Comparison of ENCODE assay signal across 28 cellular contexts in the genomic region with DNA sequence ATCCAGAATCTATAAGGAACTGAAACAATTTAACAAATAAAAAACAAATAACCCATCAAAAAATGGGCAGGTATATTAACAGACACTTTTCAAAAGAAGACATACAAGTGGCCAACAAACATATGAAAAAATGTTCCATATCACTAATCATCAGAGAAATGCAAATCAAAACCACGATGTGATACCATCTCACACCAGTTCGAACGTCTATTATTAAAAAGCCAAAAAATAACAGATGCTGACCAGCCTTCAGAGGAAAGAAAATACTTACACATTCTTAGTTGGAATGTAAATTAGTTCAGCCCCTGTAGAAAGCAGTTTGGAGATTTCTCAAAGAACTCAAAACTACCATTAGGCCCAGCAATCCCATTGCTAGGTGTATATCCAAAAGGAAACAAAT.
"Had no signal": no experiment of that assay in that cellular context is flagged by ENCODE, and none has a peak within 500 bp of the region (broad histone marks: within the 10 kb centered on the region; RNA-seq: fewer than 3 reads in every experiment).

No MANE protein-coding gene starts in this region.

- H3K4me1 Mint-ChIP-seq: stimulated activated memory B cell treated with anti-CD40 and anti-IgM and Interleukin-4, amounts not matched to agents 10 μg/mL and 1 μg/mL and 100 μg/mL, for 72 hours; stimulated activated naive B cell treated with anti-CD40 and anti-IgM and Interleukin-4, amounts not matched to agents 10 μg/mL and 1 μg/mL and 100 μg/mL, for 72 hours; stimulated activated naive CD8-positive, alpha-beta T cell treated with anti-CD3 and anti-CD28 coated beads, Interleukin-15, amount 100 ng/mL, for 72 hours had no signal

- H3K9me3 Mint-ChIP-seq: type B pancreatic cell had no signal

- H3K27ac ChIP-seq: suprapubic skin, testis, thoracic aorta, thyroid gland, tibial artery, tibial nerve, transverse colon, upper lobe of left lung, upper lobe of right lung, uterus, vagina had no signal

- ATAC-seq: stimulated activated memory B cell treated with anti-CD40 and anti-IgM and Interleukin-4, amounts not matched to agents 10 μg/mL and 1 μg/mL and 100 μg/mL, for 72 hours; stimulated activated naive B cell treated with anti-CD40 and anti-IgM and Interleukin-4, amounts not matched to agents 10 μg/mL and 1 μg/mL and 100 μg/mL, for 72 hours; stimulated activated naive CD8-positive, alpha-beta T cell treated with anti-CD3 and anti-CD28 coated beads, Interleukin-15, amount 100 ng/mL, for 72 hours; stimulated activated naive CD8-positive, alpha-beta T cell treated with anti-CD3 and anti-CD28 coated beads, Interleukin-15, Interleukin-2, amounts not matched to agents 100 U/mL and 50 U/mL, for 24 hours; upper lobe of right lung had no signal

- FAIRE-seq: urothelium cell line had no signal

- H3K4me3 ChIP-seq: suprapubic skin, testis, thoracic aorta, thyroid gland, tibial artery, tibial nerve, transverse colon, upper lobe of left lung, upper lobe of right lung, uterus, vagina had no signal

- H3K4me3 Mint-ChIP-seq: stimulated activated memory B cell treated with anti-CD40 and anti-IgM and Interleukin-4, amounts not matched to agents 10 μg/mL and 1 μg/mL and 100 μg/mL, for 72 hours; stimulated activated naive B cell treated with anti-CD40 and anti-IgM and Interleukin-4, amounts not matched to agents 10 μg/mL and 1 μg/mL and 100 μg/mL, for 72 hours; stimulated activated naive CD8-positive, alpha-beta T cell treated with anti-CD3 and anti-CD28 coated beads, Interleukin-15, amount 100 ng/mL, for 72 hours; stimulated activated naive CD8-positive, alpha-beta T cell treated with anti-CD3 and anti-CD28 coated beads, Interleukin-15, Interleukin-2, amounts not matched to agents 100 ng/mL and 50 ng/mL, for 24 hours; type B pancreatic cell had no signal

- DNase-seq: stimulated activated CD4-positive, alpha-beta T cell treated with anti-CD3 and anti-CD28 coated beads, Interleukin-2, amount 100 ng/mL, for 24 hours; stimulated activated CD4-positive, alpha-beta T cell treated with anti-CD3 and anti-CD28 coated beads, Interleukin-2, amount 100 ng/mL, for 48 hours; stimulated activated CD4-positive, alpha-beta T cell treated with anti-CD3 and anti-CD28 coated beads, Interleukin-4, amount 100 ng/mL, for 1 hour; stimulated activated CD4-positive, alpha-beta T cell treated with anti-CD3 and anti-CD28 coated beads, Interleukin-4, amount 100 ng/mL, for 24 hours; stimulated activated CD4-positive, alpha-beta T cell treated with anti-CD3 and anti-CD28 coated beads, Interleukin-4, amount 100 ng/mL, for 4 hours; stimulated activated CD8-positive, alpha-beta memory T cell treated with anti-CD3 and anti-CD28 coated beads, Interleukin-4, amount 100 ng/mL, for 48 hours; stimulated activated naive B cell treated with anti-CD40 and anti-IgM and Interleukin-4, amounts not matched to agents 10 μg/mL and 1 μg/mL and 100 μg/mL, for 72 hours; stimulated activated naive CD4-positive, alpha-beta T cell; stimulated activated naive CD4-positive, alpha-beta T cell treated with Interleukin-2 at 50 U/mL for 16 hours; stimulated activated naive CD8-positive, alpha-beta T cell treated with anti-CD3 and anti-CD28 coated beads, Interleukin-15, amount 100 ng/mL, for 72 hours; stimulated activated naive CD8-positive, alpha-beta T cell treated with anti-CD3 and anti-CD28 coated beads, Interleukin-15, Interleukin-2, amounts not matched to agents 100 U/mL and 50 U/mL, for 24 hours; substantia nigra; testis; thyroid gland; tibial artery; transverse colon; trophoblast cell; uterus had no signal

- H3K27ac Mint-ChIP-seq: stimulated activated memory B cell treated with anti-CD40 and anti-IgM and Interleukin-4, amounts not matched to agents 10 μg/mL and 1 μg/mL and 100 μg/mL, for 72 hours; stimulated activated naive B cell treated with anti-CD40 and anti-IgM and Interleukin-4, amounts not matched to agents 10 μg/mL and 1 μg/mL and 100 μg/mL, for 72 hours; stimulated activated naive CD8-positive, alpha-beta T cell treated with anti-CD3 and anti-CD28 coated beads, Interleukin-15, amount 100 ng/mL, for 72 hours; stimulated activated naive CD8-positive, alpha-beta T cell treated with anti-CD3 and anti-CD28 coated beads, Interleukin-15, Interleukin-2, amounts not matched to agents 100 ng/mL and 50 ng/mL, for 24 hours; type B pancreatic cell had no signal

- H3K9me3 ChIP-seq: suprapubic skin, testis, thoracic aorta, thyroid gland, tibial artery, transverse colon, upper lobe of left lung, upper lobe of right lung, uterus, vagina had no signal

- H3K36me3 ChIP-seq: suprapubic skin, thoracic aorta, thyroid gland, tibial artery, tibial nerve, transverse colon, upper lobe of left lung, upper lobe of right lung, uterus, vagina had no signal

- H3K27me3 ChIP-seq: suprapubic skin, testis, thyroid gland, tibial artery, tibial nerve, transverse colon, upper lobe of left lung, upper lobe of right lung, uterus, vagina had no signal

- H3K4me1 ChIP-seq: suprapubic skin, testis, thyroid gland, tibial artery, tibial nerve, transverse colon, upper lobe of left lung, upper lobe of right lung, uterus, vagina had no signal

- H3K36me3 Mint-ChIP-seq: stimulated activated memory B cell treated with anti-CD40 and anti-IgM and Interleukin-4, amounts not matched to agents 10 μg/mL and 1 μg/mL and 100 μg/mL, for 72 hours; stimulated activated naive B cell treated with anti-CD40 and anti-IgM and Interleukin-4, amounts not matched to agents 10 μg/mL and 1 μg/mL and 100 μg/mL, for 72 hours; type B pancreatic cell had no signal
